Comparison of ENCODE assay signal across 2 cellular contexts in the genomic region with DNA sequence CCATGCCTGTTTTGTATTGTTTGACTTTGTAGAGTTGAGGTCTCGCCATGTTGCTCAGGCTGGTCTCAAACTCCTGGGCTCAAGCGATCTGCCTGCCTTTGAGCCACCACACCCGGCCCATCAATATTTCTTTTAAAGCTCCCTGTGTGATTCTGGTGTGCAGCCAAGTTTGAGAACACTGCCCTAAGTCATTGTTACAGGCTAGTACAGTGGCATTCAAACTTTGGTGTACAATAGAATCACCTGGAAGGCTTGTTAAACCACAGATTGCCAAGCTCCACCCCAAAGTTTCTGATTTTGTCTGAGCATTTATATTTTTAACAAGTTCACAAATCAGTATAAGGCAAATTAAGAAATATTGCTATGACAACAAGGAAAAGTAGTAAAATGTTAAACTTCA.
TF ChIP-seq lines count a peak whose summit lies in the region.

No MANE protein-coding gene starts in this region.

TF ChIP-seq in SK-N-SH, 30 proteins besides CTCF, POLR2A, EP300 and RAD21 (continued from another document):
- TF ChIP-seq, protein P1, sequence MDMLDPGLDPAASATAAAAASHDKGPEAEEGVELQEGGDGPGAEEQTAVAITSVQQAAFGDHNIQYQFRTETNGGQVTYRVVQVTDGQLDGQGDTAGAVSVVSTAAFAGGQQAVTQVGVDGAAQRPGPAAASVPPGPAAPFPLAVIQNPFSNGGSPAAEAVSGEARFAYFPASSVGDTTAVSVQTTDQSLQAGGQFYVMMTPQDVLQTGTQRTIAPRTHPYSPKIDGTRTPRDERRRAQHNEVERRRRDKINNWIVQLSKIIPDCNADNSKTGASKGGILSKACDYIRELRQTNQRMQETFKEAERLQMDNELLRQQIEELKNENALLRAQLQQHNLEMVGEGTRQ (IDR thresholded peaks at IDR 0.05; ENCODE audit: borderline replicate concordance, low read depth, low read length): no peak
- TF ChIP-seq REST (IDR thresholded peaks at IDR 0.05; ENCODE audit: low read depth, low read length) (no peak), NFIC (IDR thresholded peaks at IDR 0.05; ENCODE audit: borderline replicate concordance) (no peak), FOXM1 (IDR thresholded peaks at IDR 0.05; ENCODE audit: low read depth) (no peak)
- TF ChIP-seq, protein P2, sequence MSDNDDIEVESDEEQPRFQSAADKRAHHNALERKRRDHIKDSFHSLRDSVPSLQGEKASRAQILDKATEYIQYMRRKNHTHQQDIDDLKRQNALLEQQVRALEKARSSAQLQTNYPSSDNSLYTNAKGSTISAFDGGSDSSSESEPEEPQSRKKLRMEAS (IDR thresholded peaks at IDR 0.05; ENCODE audit: low read depth): no peak
TF ChIP-seq in SK-N-SH: peak in this region for 0.

TF ChIP-seq in SK-N-SH treated with all-trans-retinoic acid at 6 μM for 48 hours, 23 proteins besides CTCF, POLR2A, EP300 and RAD21 (continued from another document):
- TF ChIP-seq, protein P3, sequence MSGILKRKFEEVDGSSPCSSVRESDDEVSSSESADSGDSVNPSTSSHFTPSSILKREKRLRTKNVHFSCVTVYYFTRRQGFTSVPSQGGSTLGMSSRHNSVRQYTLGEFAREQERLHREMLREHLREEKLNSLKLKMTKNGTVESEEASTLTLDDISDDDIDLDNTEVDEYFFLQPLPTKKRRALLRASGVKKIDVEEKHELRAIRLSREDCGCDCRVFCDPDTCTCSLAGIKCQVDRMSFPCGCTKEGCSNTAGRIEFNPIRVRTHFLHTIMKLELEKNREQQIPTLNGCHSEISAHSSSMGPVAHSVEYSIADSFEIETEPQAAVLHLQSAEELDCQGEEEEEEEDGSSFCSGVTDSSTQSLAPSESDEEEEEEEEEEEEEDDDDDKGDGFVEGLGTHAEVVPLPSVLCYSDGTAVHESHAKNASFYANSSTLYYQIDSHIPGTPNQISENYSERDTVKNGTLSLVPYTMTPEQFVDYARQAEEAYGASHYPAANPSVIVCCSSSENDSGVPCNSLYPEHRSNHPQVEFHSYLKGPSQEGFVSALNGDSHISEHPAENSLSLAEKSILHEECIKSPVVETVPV (CRISPR knock-in tag; IDR thresholded peaks at IDR 0.05): no peak
- TF ChIP-seq TSHZ2 (CRISPR knock-in tag; IDR thresholded peaks at IDR 0.05): no peak
- TF ChIP-seq RARB (CRISPR knock-in tag; IDR thresholded peaks at IDR 0.05): no peak
- TF ChIP-seq PPARA (CRISPR knock-in tag; IDR thresholded peaks at IDR 0.05; ENCODE audit: borderline replicate concordance): no peak
- TF ChIP-seq, protein P4, sequence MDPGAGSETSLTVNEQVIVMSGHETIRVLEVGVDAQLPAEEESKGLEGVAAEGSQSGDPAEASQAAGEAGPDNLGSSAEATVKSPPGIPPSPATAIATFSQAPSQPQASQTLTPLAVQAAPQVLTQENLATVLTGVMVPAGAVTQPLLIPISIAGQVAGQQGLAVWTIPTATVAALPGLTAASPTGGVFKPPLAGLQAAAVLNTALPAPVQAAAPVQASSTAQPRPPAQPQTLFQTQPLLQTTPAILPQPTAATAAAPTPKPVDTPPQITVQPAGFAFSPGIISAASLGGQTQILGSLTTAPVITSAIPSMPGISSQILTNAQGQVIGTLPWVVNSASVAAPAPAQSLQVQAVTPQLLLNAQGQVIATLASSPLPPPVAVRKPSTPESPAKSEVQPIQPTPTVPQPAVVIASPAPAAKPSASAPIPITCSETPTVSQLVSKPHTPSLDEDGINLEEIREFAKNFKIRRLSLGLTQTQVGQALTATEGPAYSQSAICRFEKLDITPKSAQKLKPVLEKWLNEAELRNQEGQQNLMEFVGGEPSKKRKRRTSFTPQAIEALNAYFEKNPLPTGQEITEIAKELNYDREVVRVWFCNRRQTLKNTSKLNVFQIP (CRISPR knock-in tag; IDR thresholded peaks at IDR 0.05; ENCODE audit: borderline replicate concordance, low read depth): no peak
- no peak for TF ChIP-seq ARNTL (CRISPR knock-in tag; IDR thresholded peaks at IDR 0.05; ENCODE audit: borderline replicate concordance, low read depth)
- TF ChIP-seq OSR1 (CRISPR knock-in tag; IDR thresholded peaks at IDR 0.05): no peak
- TF ChIP-seq ZNF70 (CRISPR knock-in tag; IDR thresholded peaks at IDR 0.05): no peak
- no peak for TF ChIP-seq ZFP30 (CRISPR knock-in tag; IDR thresholded peaks at IDR 0.05)
